8 cellular contexts compared by ENCODE assay signal in the genomic region with DNA sequence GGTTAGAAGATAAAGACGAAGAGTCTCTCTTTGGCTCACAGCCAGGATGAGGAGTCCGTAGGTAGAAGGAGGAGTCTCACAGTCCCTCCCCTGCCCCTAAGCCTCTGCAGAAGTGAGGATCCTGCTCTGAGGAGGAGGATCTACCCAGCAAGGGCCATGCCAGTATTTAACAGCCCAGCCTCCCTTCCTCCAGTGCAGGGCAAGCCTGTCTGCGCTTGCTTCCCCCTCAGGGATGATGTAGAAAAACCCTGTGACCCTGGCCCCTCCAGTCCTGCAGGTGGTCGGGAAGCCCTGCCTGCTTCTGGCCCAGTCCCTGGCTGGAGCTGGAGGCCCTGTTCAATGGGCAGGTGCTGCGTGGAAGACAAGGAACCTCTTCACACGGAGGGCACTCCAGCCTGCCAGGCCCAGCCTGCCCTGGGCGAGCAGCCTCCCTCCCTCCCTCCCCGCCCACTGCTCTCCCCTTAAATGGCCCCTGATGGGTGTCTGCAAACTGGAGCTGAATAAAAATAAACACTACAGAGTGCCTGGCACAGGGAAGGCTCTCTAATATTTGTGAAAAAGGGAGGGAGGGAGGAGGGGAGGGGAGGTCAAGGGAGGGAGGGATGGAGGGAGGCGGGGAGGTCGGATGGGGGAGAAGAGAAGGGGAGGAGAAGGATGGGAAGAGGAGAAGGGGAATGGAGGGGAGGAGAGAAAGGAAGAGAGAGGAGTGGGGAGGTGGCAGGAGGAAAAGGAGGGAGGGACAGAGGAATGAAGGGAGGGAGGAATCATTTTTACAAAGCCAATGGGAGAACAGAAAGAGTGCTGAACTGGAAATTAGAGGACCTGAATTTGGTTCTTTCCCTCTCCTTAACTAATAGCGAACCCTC.
DNase-seq lines count a peak whose midpoint lies in the region; ATAC-seq and TF ChIP-seq lines count a peak whose summit lies in the region.

No MANE protein-coding gene starts in this region.

- H3K27ac Mint-ChIP-seq in glutamatergic neuron (ENCODE audit: unreplicated experiment), result no peak overlapping the region

- peaks cover 7% of the 10 kb centered on the region for H3K4me1 Mint-ChIP-seq in glutamatergic neuron (ENCODE audit: low read depth, unreplicated experiment)

- no peaks in the 10 kb centered on the region for H3K27me3 Mint-ChIP-seq in glutamatergic neuron (ENCODE audit: unreplicated experiment)

- H3K4me3 ChIP-seq in hepatocyte, result no peak overlapping the region
- no peak overlapping the region for H3K4me3 ChIP-seq in testis

- peak overlapping the region; percentile 32 for H2AFZ ChIP-seq in hepatocyte

- H3K27ac ChIP-seq in hepatocyte (peak overlapping the region; percentile 94), testis (peak overlapping the region; percentile 57 to 67)

- WGBS in hepatocyte (ENCODE audit: low lambda C conversion rate, missing lambda C conversion rate), result 30% methylated on average over 8 of the region's 11 CpGs
- WGBS in testis, 2 donors, result 34 to 36% methylated on average over 4 to 11 of the region's 11 CpGs

- H3K27me3 ChIP-seq in hepatocyte (no peaks in the 10 kb centered on the region), testis (no peaks in the 10 kb centered on the region)

- H3K4me2 ChIP-seq in hepatocyte, result peak overlapping the region; percentile 65

- no peaks in the 10 kb centered on the region for H3K36me3 ChIP-seq in hepatocyte (replicated peaks; ENCODE audit: insufficient read depth, low read depth)
- no peaks in the 10 kb centered on the region for H3K36me3 ChIP-seq in testis (ENCODE audit: low read depth, missing control alignments)

- intact Hi-C loops in testis (cut with DNase I; ENCODE audit: low total_unique reads), result no loop called here

- ATAC-seq in GM21526 (IDR thresholded peaks at IDR 0.05; ENCODE audit: low FRiP score, unreplicated experiment), result no peak

- TF ChIP-seq POLR2A in testis (IDR thresholded peaks at IDR 0.05), result no peak

- no peaks in the 10 kb centered on the region for H3K79me2 ChIP-seq in hepatocyte

- H4K20me1 ChIP-seq in hepatocyte (ENCODE audit: insufficient read depth, poor library complexity, severe bottlenecking), result no peaks in the 10 kb centered on the region

- no peaks in the 10 kb centered on the region for H3K9me3 ChIP-seq in hepatocyte (ENCODE audit: low read depth)
- no peaks in the 10 kb centered on the region for H3K9me3 ChIP-seq in testis

- DNase-seq in NCI-H128 (lab: John Stamatoyannopoulos, UW; ENCODE audit: unreplicated experiment) (peak; percentile 68), SK-N-DZ (ENCODE audit: low spot score) (peak; percentile 24), hepatocyte (ENCODE audit: low spot score) (peak; percentile 72), testis (peak; percentile 32), superior temporal gyrus (ENCODE audit: extremely low spot score) (no peak), glutamatergic neuron (no peak)
- DNase-seq in activated naive CD4-positive, alpha-beta T cell treated with Interleukin-2 at 50 U/mL for 16 hours, result no peak

- H3K4me1 ChIP-seq in hepatocyte (ENCODE audit: insufficient read depth) (peaks cover 26% of the 10 kb centered on the region), testis (peaks cover 16% of the 10 kb centered on the region)

- TF ChIP-seq CTCF in hepatocyte (IDR thresholded peaks at IDR 0.05; ENCODE audit: poor library complexity) (no peak), testis (IDR thresholded peaks at IDR 0.05) (no peak), glutamatergic neuron (IDR thresholded peaks at IDR 0.05; ENCODE audit: partially characterized antibody, unreplicated experiment) (no peak)

- no peaks in the 10 kb centered on the region for H3K9me2 ChIP-seq in hepatocyte (replicated peaks; ENCODE audit: insufficient read depth)

- peaks cover 22% of the 10 kb centered on the region for H3K36me3 Mint-ChIP-seq in glutamatergic neuron (ENCODE audit: unreplicated experiment)

- H3K4me3 Mint-ChIP-seq in glutamatergic neuron (ENCODE audit: unreplicated experiment), result no peak overlapping the region

- peaks cover 8% of the 10 kb centered on the region for H3K9me3 Mint-ChIP-seq in glutamatergic neuron (ENCODE audit: unreplicated experiment)

Comparison
In these comparisons a context has a peak if more than half of its experiments do, and no peak if none do; other contexts are left out.
1. DNase-seq: peak in NCI-H128 (single experiment), SK-N-DZ (single experiment), hepatocyte (single experiment) and testis (single experiment); none in superior temporal gyrus (single experiment), activated naive CD4-positive, alpha-beta T cell treated with Interleukin-2 at 50 U/mL for 16 hours (single experiment) and glutamatergic neuron (single experiment).